ENCODE assay signal across 13 cellular contexts in the genomic region with DNA sequence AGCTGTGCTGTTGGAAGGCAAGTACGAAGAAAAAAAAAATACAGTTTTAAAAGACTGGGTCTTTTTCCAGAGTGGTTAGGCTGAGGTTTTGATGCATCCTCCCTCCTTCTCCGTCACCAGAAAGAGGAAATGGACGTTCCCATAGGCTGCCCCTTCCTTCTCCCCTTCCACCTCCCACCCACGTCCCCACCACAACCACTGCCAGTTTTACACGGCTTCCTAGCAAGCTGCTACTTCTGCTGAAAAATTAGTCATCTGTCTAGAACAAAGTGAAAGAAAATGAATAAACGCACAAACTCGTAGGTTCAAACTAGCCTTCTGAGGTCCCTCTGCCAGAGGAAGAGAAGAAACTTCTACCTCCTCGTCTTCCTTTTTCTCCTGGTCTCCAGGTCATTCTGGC.
DNase-seq lines count a peak whose midpoint lies in the region; ATAC-seq, FAIRE-seq and TF ChIP-seq lines count a peak whose summit lies in the region.
"Had no signal": no experiment of that assay in that cellular context is flagged by ENCODE, and none has a peak within 500 bp of the region (broad histone marks: within the 10 kb centered on the region; RNA-seq: fewer than 3 reads in every experiment).

No MANE protein-coding gene starts in this region.

- H3K27me3 ChIP-seq in neural progenitor cell: no peaks in the 10 kb centered on the region
- H3K27me3 ChIP-seq: SJSA1 had no signal

- no peak overlapping the region for H3K4me2 ChIP-seq in neural progenitor cell

- TF ChIP-seq CTCF in GM12864 (IDR thresholded peaks at IDR 0.05; ENCODE audit: low read depth, low read length, missing control alignments) (no peak), neural progenitor cell (IDR thresholded peaks at IDR 0.05) (no peak)

- no peaks in the 10 kb centered on the region for H4K20me1 ChIP-seq in neural progenitor cell (ENCODE audit: low read depth)

- H3K9me3 Mint-ChIP-seq in activated naive CD4-positive, alpha-beta T cell treated with anti-CD3 and anti-CD28 coated beads, Interleukin-2, amount 10 ng/mL, durations not matched to agents 7 days and 5 days: no peaks in the 10 kb centered on the region
- H3K9me3 Mint-ChIP-seq in neural progenitor cell: peaks cover 3% of the 10 kb centered on the region
- H3K9me3 Mint-ChIP-seq: brain had no signal

- DNase-seq in GM12864 (ENCODE audit: low read depth): peak; percentile 18
- DNase-seq in MV-4-11 (lab: John Stamatoyannopoulos, UW): peak; percentile 94
- peak; percentile 48 for DNase-seq in activated naive CD4-positive, alpha-beta T cell treated with anti-CD3 and anti-CD28 coated beads, Interleukin-2, amount 10 ng/mL, durations not matched to agents 7 days and 5 days
- DNase-seq in stimulated activated CD4-positive, alpha-beta T cell treated with anti-CD3 and anti-CD28 coated beads, Interleukin-4, amount 100 ng/mL, for 24 hours: peak; percentile 65
- no peak for DNase-seq in neural progenitor cell (ENCODE audit: low spot score)
- DNase-seq in SK-N-DZ (ENCODE audit: low spot score): no peak
- DNase-seq in urothelium cell line (ENCODE audit: low spot score): no peak
- DNase-seq: DND-41, foreskin fibroblast, NCI-H187 treated with DMSO at 0.1 percent for 48 hours had no signal

- no peaks in the 10 kb centered on the region for H3K27me3 Mint-ChIP-seq in activated naive CD4-positive, alpha-beta T cell treated with anti-CD3 and anti-CD28 coated beads, Interleukin-2, amount 10 ng/mL, durations not matched to agents 7 days and 5 days
- peaks cover 4% of the 10 kb centered on the region for H3K27me3 Mint-ChIP-seq in neural progenitor cell (ENCODE audit: insufficient read depth, low read depth)

- no peak overlapping the region for H3K4me3 Mint-ChIP-seq in activated naive CD4-positive, alpha-beta T cell treated with anti-CD3 and anti-CD28 coated beads, Interleukin-2, amount 10 ng/mL, durations not matched to agents 7 days and 5 days
- H3K4me3 Mint-ChIP-seq in neural progenitor cell: no peak overlapping the region
- H3K4me3 Mint-ChIP-seq: brain had no signal

- no peaks in the 10 kb centered on the region for H3K79me2 ChIP-seq in neural progenitor cell (ENCODE audit: low read depth)

- no peak for ATAC-seq in GM18867 (IDR thresholded peaks at IDR 0.05; ENCODE audit: unreplicated experiment)

- peaks cover 16% of the 10 kb centered on the region for H3K4me1 Mint-ChIP-seq in activated naive CD4-positive, alpha-beta T cell treated with anti-CD3 and anti-CD28 coated beads, Interleukin-2, amount 10 ng/mL, durations not matched to agents 7 days and 5 days
- H3K4me1 Mint-ChIP-seq in neural progenitor cell: peaks cover 26% of the 10 kb centered on the region

- H2AFZ ChIP-seq in neural progenitor cell (replicated peaks): no peak overlapping the region

- H3K9ac ChIP-seq in neural progenitor cell: no peak overlapping the region

- H3K36me3 ChIP-seq in neural progenitor cell: peaks cover 16% of the 10 kb centered on the region

- peaks cover 21% of the 10 kb centered on the region for H3K4me1 ChIP-seq in neural progenitor cell
- H3K4me1 ChIP-seq: SJSA1 had no signal

- H3K27ac ChIP-seq in neural progenitor cell: no peak overlapping the region
- H3K27ac ChIP-seq: SJSA1 had no signal

- H3K27ac Mint-ChIP-seq in activated naive CD4-positive, alpha-beta T cell treated with anti-CD3 and anti-CD28 coated beads, Interleukin-2, amount 10 ng/mL, durations not matched to agents 7 days and 5 days: peak overlapping the region; percentile 76
- H3K27ac Mint-ChIP-seq in neural progenitor cell: no peak overlapping the region
- H3K27ac Mint-ChIP-seq: brain had no signal

- no peaks in the 10 kb centered on the region for H3K9me3 ChIP-seq in neural progenitor cell (ENCODE audit: low read depth)
- H3K9me3 ChIP-seq: SJSA1 had no signal

- no peak overlapping the region for H3K4me3 ChIP-seq in GM12864 (ENCODE audit: low read depth, low read length)
- H3K4me3 ChIP-seq in neural progenitor cell: no peak overlapping the region
- H3K4me3 ChIP-seq: SJSA1 had no signal

- H3K36me3 Mint-ChIP-seq in activated naive CD4-positive, alpha-beta T cell treated with anti-CD3 and anti-CD28 coated beads, Interleukin-2, amount 10 ng/mL, durations not matched to agents 7 days and 5 days: peaks cover 42% of the 10 kb centered on the region
- peaks cover 31% of the 10 kb centered on the region for H3K36me3 Mint-ChIP-seq in neural progenitor cell

- no peak for FAIRE-seq in urothelium cell line (lab: Jason Lieb, UNC)

- H3F3A ChIP-seq in neural progenitor cell (ENCODE audit: low read depth): peaks cover 13% of the 10 kb centered on the region

- CTCF ChIA-PET in activated naive CD4-positive, alpha-beta T cell treated with anti-CD3 and anti-CD28 coated beads, Interleukin-2, amount 10 ng/mL, durations not matched to agents 7 days and 5 days (lab: Charles Lee): no interaction called here

Comparison
In these comparisons a context has a peak if more than half of its experiments do, and no peak if none do; other contexts are left out.
1. DNase-seq: peak in GM12864 (single experiment), MV-4-11 (single experiment), activated naive CD4-positive, alpha-beta T cell treated with anti-CD3 and anti-CD28 coated beads, Interleukin-2, amount 10 ng/mL, durations not matched to agents 7 days and 5 days (single experiment) and stimulated activated CD4-positive, alpha-beta T cell treated with anti-CD3 and anti-CD28 coated beads, Interleukin-4, amount 100 ng/mL, for 24 hours (single experiment); none in neural progenitor cell (single experiment), SK-N-DZ (single experiment) and urothelium cell line (single experiment).